29 cellular contexts compared by ENCODE assay signal in the genomic region with DNA sequence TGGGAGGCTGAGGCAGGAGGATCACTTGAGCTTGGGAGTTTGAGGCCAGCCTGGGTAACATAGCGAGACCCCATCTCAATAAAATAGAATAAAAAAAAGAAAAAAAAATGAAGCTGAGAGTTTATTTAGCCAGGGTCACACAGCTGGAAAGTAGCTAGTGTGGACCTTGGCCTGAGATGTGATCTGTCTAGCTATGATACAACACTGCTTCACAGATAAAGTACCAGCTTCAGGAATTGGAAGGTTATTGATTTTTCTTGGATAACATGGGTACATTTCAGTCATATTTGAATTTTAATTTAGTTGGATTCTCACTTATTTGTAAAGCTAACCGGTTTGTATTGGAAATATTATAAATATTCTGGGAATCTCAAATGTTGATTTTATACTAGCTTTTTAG.
"Had no signal": no experiment of that assay in that cellular context is flagged by ENCODE, and none has a peak within 500 bp of the region (broad histone marks: within the 10 kb centered on the region; RNA-seq: fewer than 3 reads in every experiment).

No MANE protein-coding gene starts in this region.

- FAIRE-seq: bronchial epithelial cell, keratinocyte, pancreas, urothelium cell line had no signal

- H3K36me3 ChIP-seq: pancreas, right atrium auricular region had no signal

- H3K27me3 ChIP-seq: pancreas, right atrium auricular region, testis had no signal

- H3K27me3 Mint-ChIP-seq: central memory CD8-positive, alpha-beta T cell; dendritic cell treated with granulocyte-macrophage colony-stimulating factor and Interleukin-4, amounts not matched to agents 40 ng/mL and 50 ng/mL, for 4 days; naive thymus-derived CD4-positive, alpha-beta T cell; T-helper 17 cell had no signal

- H3K9me3 ChIP-seq: pancreas, right atrium auricular region, testis had no signal

- H3K27ac ChIP-seq: pancreas, right atrium auricular region, testis, WERI-Rb-1 had no signal

- DNase-seq: activated CD4-positive, alpha-beta T cell treated with anti-CD3 and anti-CD28 coated beads, Interleukin-2, amount 50 U/mL, for 1 hour; activated CD8-positive, alpha-beta memory T cell treated with anti-CD3 and anti-CD28 coated beads, Interleukin-2, amount 50 U/mL, for 48 hours; activated gamma-delta T cell treated with Interleukin-2 at 50 U/mL for 16 hours; activated naive CD4-positive, alpha-beta T cell treated with anti-CD3 and anti-CD28 coated beads, Interleukin-2, amount 50 U/mL, for 16 hours; endodermal cell; foreskin fibroblast; head of caudate nucleus; hippocampal formation; left cardiac atrium; naive thymus-derived CD4-positive, alpha-beta T cell; nucleus accumbens; pancreas; stimulated activated CD4-positive, alpha-beta T cell treated with anti-CD3 and anti-CD28 coated beads, Interleukin-15, amount 100 ng/mL, for 24 hours; stimulated activated naive CD8-positive, alpha-beta T cell treated with anti-CD3 and anti-CD28 coated beads, Interleukin-15, Interleukin-2, amounts not matched to agents 100 U/mL and 50 U/mL, for 24 hours; T-helper 17 cell; T1000; testis; trophoblast cell; WERI-Rb-1 had no signal

- H3K4me3 ChIP-seq: pancreas, right atrium auricular region, testis had no signal

- H3K27ac Mint-ChIP-seq: dendritic cell treated with granulocyte-macrophage colony-stimulating factor and Interleukin-4, amounts not matched to agents 40 ng/mL and 50 ng/mL, for 4 days; mesothelial cell of epicardium; T-helper 17 cell had no signal

- ATAC-seq: activated CD4-positive, CD25-positive, alpha-beta regulatory T cell treated with anti-CD3 and anti-CD28 coated beads, Interleukin-2, amount 50 U/mL, for 24 hours; esophagus mucosa; left cardiac atrium; naive thymus-derived CD4-positive, alpha-beta T cell; pancreas; SK-N-SH treated with all-trans-retinoic acid at 6 μM for 48 hours; stimulated activated naive CD8-positive, alpha-beta T cell treated with anti-CD3 and anti-CD28 coated beads, Interleukin-15, Interleukin-2, amounts not matched to agents 100 U/mL and 50 U/mL, for 24 hours; T-helper 17 cell had no signal

- H3K4me3 Mint-ChIP-seq: central memory CD8-positive, alpha-beta T cell; dendritic cell treated with granulocyte-macrophage colony-stimulating factor and Interleukin-4, amounts not matched to agents 40 ng/mL and 50 ng/mL, for 4 days; endodermal cell; mesothelial cell of epicardium; naive thymus-derived CD4-positive, alpha-beta T cell; T-helper 17 cell had no signal

- H3K9me3 Mint-ChIP-seq: central memory CD8-positive, alpha-beta T cell; dendritic cell treated with granulocyte-macrophage colony-stimulating factor and Interleukin-4, amounts not matched to agents 40 ng/mL and 50 ng/mL, for 4 days had no signal
